In the genomic region with DNA sequence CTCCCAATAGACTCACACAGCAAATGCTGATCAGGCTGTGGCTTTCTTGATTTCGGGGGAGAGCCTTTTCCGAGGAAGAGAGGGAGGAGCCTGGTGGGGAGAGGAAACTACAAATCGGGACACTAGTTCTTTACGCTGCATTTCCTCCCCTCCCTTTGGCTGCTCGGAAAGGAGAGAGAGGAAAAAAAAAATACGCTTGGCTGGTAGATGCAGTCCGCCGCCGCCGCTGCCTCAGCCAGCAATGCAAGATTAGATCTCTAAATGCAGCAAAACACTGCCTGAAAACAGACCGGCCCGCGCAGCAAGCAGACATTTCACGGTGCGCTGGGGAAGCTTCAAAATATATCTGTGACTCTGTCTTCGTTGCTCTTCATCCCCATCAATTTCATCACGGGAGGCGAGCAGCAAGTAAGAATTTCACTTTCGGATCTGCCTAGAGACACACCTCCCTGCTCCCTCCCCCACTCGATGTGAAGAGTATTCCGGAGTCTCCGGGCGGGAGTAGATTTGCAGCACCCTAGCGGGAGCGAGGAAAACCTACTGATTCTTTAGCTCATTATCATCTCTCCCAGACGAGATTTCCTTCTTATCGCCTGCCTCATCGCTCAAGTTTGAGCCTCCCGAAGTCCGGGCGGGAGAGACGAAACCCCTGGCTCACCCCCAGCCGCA, we compare ENCODE assay signal across 9 cellular contexts. TPM values are rescaled to one million over a fixed set of nuclear protein-coding genes. Genes with fewer than 3 reads are reported as not detected.
DNase-seq lines count a peak whose midpoint lies in the region; ATAC-seq, FAIRE-seq and TF ChIP-seq lines count a peak whose summit lies in the region.
"Had no signal": no experiment of that assay in that cellular context is flagged by ENCODE, and none has a peak within 500 bp of the region (broad histone marks: within the 10 kb centered on the region; RNA-seq: fewer than 3 reads in every experiment).

A gene with protein sequence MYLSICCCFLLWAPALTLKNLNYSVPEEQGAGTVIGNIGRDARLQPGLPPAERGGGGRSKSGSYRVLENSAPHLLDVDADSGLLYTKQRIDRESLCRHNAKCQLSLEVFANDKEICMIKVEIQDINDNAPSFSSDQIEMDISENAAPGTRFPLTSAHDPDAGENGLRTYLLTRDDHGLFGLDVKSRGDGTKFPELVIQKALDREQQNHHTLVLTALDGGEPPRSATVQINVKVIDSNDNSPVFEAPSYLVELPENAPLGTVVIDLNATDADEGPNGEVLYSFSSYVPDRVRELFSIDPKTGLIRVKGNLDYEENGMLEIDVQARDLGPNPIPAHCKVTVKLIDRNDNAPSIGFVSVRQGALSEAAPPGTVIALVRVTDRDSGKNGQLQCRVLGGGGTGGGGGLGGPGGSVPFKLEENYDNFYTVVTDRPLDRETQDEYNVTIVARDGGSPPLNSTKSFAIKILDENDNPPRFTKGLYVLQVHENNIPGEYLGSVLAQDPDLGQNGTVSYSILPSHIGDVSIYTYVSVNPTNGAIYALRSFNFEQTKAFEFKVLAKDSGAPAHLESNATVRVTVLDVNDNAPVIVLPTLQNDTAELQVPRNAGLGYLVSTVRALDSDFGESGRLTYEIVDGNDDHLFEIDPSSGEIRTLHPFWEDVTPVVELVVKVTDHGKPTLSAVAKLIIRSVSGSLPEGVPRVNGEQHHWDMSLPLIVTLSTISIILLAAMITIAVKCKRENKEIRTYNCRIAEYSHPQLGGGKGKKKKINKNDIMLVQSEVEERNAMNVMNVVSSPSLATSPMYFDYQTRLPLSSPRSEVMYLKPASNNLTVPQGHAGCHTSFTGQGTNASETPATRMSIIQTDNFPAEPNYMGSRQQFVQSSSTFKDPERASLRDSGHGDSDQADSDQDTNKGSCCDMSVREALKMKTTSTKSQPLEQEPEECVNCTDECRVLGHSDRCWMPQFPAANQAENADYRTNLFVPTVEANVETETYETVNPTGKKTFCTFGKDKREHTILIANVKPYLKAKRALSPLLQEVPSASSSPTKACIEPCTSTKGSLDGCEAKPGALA (N-terminal part only) (plus strand): TSS at position 138 of the 669 bp plus-strand sequence. CDS start 803 bp downstream, outside the sequence.

- dilution Hi-C loops in endothelial cell of umbilical vein (cut with MboI; ENCODE audit: extremely low pct_ligation_motif_present, low sequenced_read_pairs), result no loop called here

- FAIRE-seq in endothelial cell of umbilical vein (lab: Jason Lieb, UNC) (peak; percentile 74), GM12891 (lab: Jason Lieb, UNC) (no peak)

- H3K36me3 ChIP-seq in endothelial cell of umbilical vein (ENCODE audit: control insufficient read depth in 2 of 2, extremely low read depth in 1 of 2, insufficient read depth in 2 of 2, low read length in 2 of 2) (no peaks in the 10 kb centered on the region), tibial artery (no peaks in the 10 kb centered on the region)

- DNase-seq in NCI-H1105 treated with DMSO at 0.1 percent for 48 hours (lab: John Stamatoyannopoulos, UW), result peak; percentile 34
- no peak for DNase-seq in NCI-H1105 (lab: John Stamatoyannopoulos, UW)
- peak; percentile 65 for DNase-seq in endothelial cell of umbilical vein (ENCODE audit: low read depth, low spot score)
- DNase-seq in memory B cell (ENCODE audit: low spot score in 2 of 2), result no peak
- peak; percentile 65 to 70 for DNase-seq in tibial artery
- DNase-seq in GM12891 (ENCODE audit: insufficient read length, low spot score), result no peak
- no peak for DNase-seq in NK-92 treated with Interleukin-12 subunit alpha and Interleukin-12 subunit beta, amount 100 ng/mL, for 24 hours (lab: John Stamatoyannopoulos, UW)

- H4K20me1 ChIP-seq in endothelial cell of umbilical vein (replicated peaks; ENCODE audit: control insufficient read depth, extremely low read depth, insufficient read depth, low read length), result no peaks in the 10 kb centered on the region

- H3K4me1 Mint-ChIP-seq in T-helper 1 cell treated with Interleukin-12 subunit alpha and Interleukin-12 subunit beta and Interleukin-4 antibody, amounts not matched to agents 30 μg/mL and 1 μg/mL, for 36 hours (ENCODE audit: low read depth), result peaks cover 22% of the 10 kb centered on the region
- H3K4me1 Mint-ChIP-seq in memory B cell, result peaks cover 5% of the 10 kb centered on the region

- CTCF ChIA-PET in endothelial cell of umbilical vein (lab: Charles Lee), result interaction anchor here (1.0 to 4.8 kb wide), 4 partner anchors 8 to 1686 kb away, joined by 4 to 41 read pairs (median 6); no protein-coding TSS in a partner anchor

- peaks cover 3% of the 10 kb centered on the region for H3K36me3 Mint-ChIP-seq in T-helper 1 cell treated with Interleukin-12 subunit alpha and Interleukin-12 subunit beta and Interleukin-4 antibody, amounts not matched to agents 30 μg/mL and 1 μg/mL, for 36 hours (ENCODE audit: low read depth)
- no peaks in the 10 kb centered on the region for H3K36me3 Mint-ChIP-seq in memory B cell

- no peaks in the 10 kb centered on the region for H3K79me2 ChIP-seq in endothelial cell of umbilical vein (ENCODE audit: control insufficient read depth, insufficient read depth, low read length)

- peak within 1 kb of the TSS; percentile 65 for H3K27ac Mint-ChIP-seq in T-helper 1 cell treated with Interleukin-12 subunit alpha and Interleukin-12 subunit beta and Interleukin-4 antibody, amounts not matched to agents 30 μg/mL and 1 μg/mL, for 36 hours
- no peak within 1 kb of the TSS for H3K27ac Mint-ChIP-seq in memory B cell

- peak within 1 kb of the TSS; percentile 73 for H2AFZ ChIP-seq in endothelial cell of umbilical vein (ENCODE audit: low read depth, low read length)

- H3K9me3 ChIP-seq in endothelial cell of umbilical vein (replicated peaks; ENCODE audit: control insufficient read depth, insufficient read depth, low read length) (no peaks in the 10 kb centered on the region), tibial artery (peaks cover 0 to 15% (median 0%) of the 10 kb centered on the region in 3 donors)

- H3K4me1 ChIP-seq in endothelial cell of umbilical vein (ENCODE audit: control insufficient read depth, extremely low read depth, insufficient read depth, low read length) (peaks cover 31% of the 10 kb centered on the region), tibial artery (peaks cover 3 to 38% (median 34%) of the 10 kb centered on the region in 4 donors)

- peaks cover 11% of the 10 kb centered on the region for H3K9me3 Mint-ChIP-seq in T-helper 1 cell treated with Interleukin-12 subunit alpha and Interleukin-12 subunit beta and Interleukin-4 antibody, amounts not matched to agents 30 μg/mL and 1 μg/mL, for 36 hours
- peaks cover 2% of the 10 kb centered on the region for H3K9me3 Mint-ChIP-seq in memory B cell

- TF ChIP-seq CTCF in endothelial cell of umbilical vein (IDR thresholded peaks at IDR 0.05; ENCODE audit: extremely low read depth in 1 of 2, insufficient read depth in 1 of 2, low read depth in 1 of 2, low read length in 2 of 2) (no peak), tibial artery (IDR thresholded peaks at IDR 0.05) (no peak)

- peak within 1 kb of the TSS; percentile 73 for H3K4me3 Mint-ChIP-seq in T-helper 1 cell treated with Interleukin-12 subunit alpha and Interleukin-12 subunit beta and Interleukin-4 antibody, amounts not matched to agents 30 μg/mL and 1 μg/mL, for 36 hours
- peak within 1 kb of the TSS; percentile 44 for H3K4me3 Mint-ChIP-seq in memory B cell

- peak within 1 kb of the TSS; percentile 38 to 75 (median 68) for H3K4me3 ChIP-seq in endothelial cell of umbilical vein (replicated peaks in 1 of 3; ENCODE audit: insufficient read depth in 1 of 3, low read depth in 1 of 3, low read length in 3 of 3)
- H3K4me3 ChIP-seq in tibial artery, result peak within 1 kb of the TSS; percentile 51 to 57

- BruUV-seq in endothelial cell of umbilical vein (replicated peaks; lab: Mats Ljungman, UMichigan), result no TSS peak

- H3K27me3 Mint-ChIP-seq in T-helper 1 cell treated with Interleukin-12 subunit alpha and Interleukin-12 subunit beta and Interleukin-4 antibody, amounts not matched to agents 30 μg/mL and 1 μg/mL, for 36 hours (ENCODE audit: low read depth), result peaks cover 67% of the 10 kb centered on the region
- peaks cover 9% of the 10 kb centered on the region for H3K27me3 Mint-ChIP-seq in memory B cell

- ATAC-seq in memory B cell (ENCODE audit: low read depth), result no peak

- H3K9me1 ChIP-seq in endothelial cell of umbilical vein (replicated peaks; ENCODE audit: control insufficient read depth, extremely low read depth, insufficient read depth, low read length), result no peaks in the 10 kb centered on the region

- H3K27ac ChIP-seq in endothelial cell of umbilical vein (ENCODE audit: insufficient read depth, low read depth, low read length) (no peak within 1 kb of the TSS), tibial artery (peak within 1 kb of the TSS; percentile 20 to 52)
- H3K27ac ChIP-seq: C4-2B had no signal

- intact Hi-C loops in endothelial cell of umbilical vein (cut with micrococcal nuclease) (loop anchor here (2.0 to 10.0 kb wide), 5 partner anchors 673 to 1901 kb away; no protein-coding TSS in a partner anchor), tibial artery (cut with DNase I; ENCODE audit: low total_unique reads) (no loop called here)

- peak within 1 kb of the TSS; percentile 22 for H3K9ac ChIP-seq in endothelial cell of umbilical vein (replicated peaks; ENCODE audit: extremely low read depth, insufficient read depth, low read length)

- POLR2A ChIA-PET in endothelial cell of umbilical vein (lab: Charles Lee), result no interaction called here

- TF ChIP-seq POLR2A in endothelial cell of umbilical vein (IDR thresholded peaks at IDR 0.05; ENCODE audit: low read depth, low read length) (no peak), GM12891 (IDR thresholded peaks at IDR 0.05; ENCODE audit: low read depth, low read length) (no peak)

- H3K27me3 ChIP-seq in endothelial cell of umbilical vein (ENCODE audit: control insufficient read depth in 2 of 2, insufficient read depth in 2 of 2, low read length in 2 of 2) (peaks cover 5 to 11% of the 10 kb centered on the region in 2 experiments), tibial artery (peaks cover 0 to 77% of the 10 kb centered on the region in 2 donors)

- H3K4me2 ChIP-seq in endothelial cell of umbilical vein (ENCODE audit: insufficient read depth, low read length), result peak within 1 kb of the TSS; percentile 97

TF ChIP-seq in endothelial cell of umbilical vein, 7 proteins besides CTCF, POLR2A, EP300 and RAD21 (continues in another document):
- TF ChIP-seq JUN (IDR thresholded peaks at IDR 0.05; ENCODE audit: borderline replicate concordance, insufficient read depth, insufficient read length, low read depth), result no peak

TF ChIP-seq in GM12891, 5 proteins besides CTCF, POLR2A, EP300 and RAD21 (continues in another document):
- no peak for TF ChIP-seq POU2F2 (IDR thresholded peaks at IDR 0.05; ENCODE audit: low read depth, low read length)

RNA-seq across cellular contexts. Expression of the gene that starts here (rescaled TPM):
- total RNA-seq in endothelial cell of umbilical vein, result 4.2 and 5.0 TPM in 2 replicates
- polyA plus RNA-seq in endothelial cell of umbilical vein, result 2.1 TPM in 2 replicates
- polyA plus RNA-seq in endothelial cell of umbilical vein (2011; cell fraction: cytosol; rRNA removed), result 0.73 and 0.81 TPM in 2 replicates
- polyA plus RNA-seq in endothelial cell of umbilical vein (2011; cell fraction: nucleus; rRNA removed), result 1.4 and 1.7 TPM in 2 replicates
- polyA plus RNA-seq in endothelial cell of umbilical vein (2012), result 2.2 and 3.3 TPM in 2 replicates
- 7.1 and 9.5 TPM in 2 replicates for polyA minus RNA-seq in endothelial cell of umbilical vein
- 0.20 TPM for polyA minus RNA-seq in endothelial cell of umbilical vein (2011; cell fraction: cytosol; rRNA and poly(A)+ RNA removed)
- polyA minus RNA-seq in endothelial cell of umbilical vein (2011; cell fraction: nucleus; rRNA and poly(A)+ RNA removed), result 8.8 and 17.5 TPM in 2 replicates
- not detected for polyA plus RNA-seq in GM12891 (2012; ENCODE audit: low read depth, missing spikeins)

Comparison
In these comparisons a context has a peak if more than half of its experiments do, and no peak if none do; other contexts are left out.
1. DNase-seq: peak in NCI-H1105 treated with DMSO at 0.1 percent for 48 hours (single experiment), endothelial cell of umbilical vein (single experiment) and tibial artery (2 of 2); none in NCI-H1105 (single experiment), memory B cell (0 of 2), GM12891 (single experiment) and NK-92 treated with Interleukin-12 subunit alpha and Interleukin-12 subunit beta, amount 100 ng/mL, for 24 hours (single experiment).